In the genomic region with DNA sequence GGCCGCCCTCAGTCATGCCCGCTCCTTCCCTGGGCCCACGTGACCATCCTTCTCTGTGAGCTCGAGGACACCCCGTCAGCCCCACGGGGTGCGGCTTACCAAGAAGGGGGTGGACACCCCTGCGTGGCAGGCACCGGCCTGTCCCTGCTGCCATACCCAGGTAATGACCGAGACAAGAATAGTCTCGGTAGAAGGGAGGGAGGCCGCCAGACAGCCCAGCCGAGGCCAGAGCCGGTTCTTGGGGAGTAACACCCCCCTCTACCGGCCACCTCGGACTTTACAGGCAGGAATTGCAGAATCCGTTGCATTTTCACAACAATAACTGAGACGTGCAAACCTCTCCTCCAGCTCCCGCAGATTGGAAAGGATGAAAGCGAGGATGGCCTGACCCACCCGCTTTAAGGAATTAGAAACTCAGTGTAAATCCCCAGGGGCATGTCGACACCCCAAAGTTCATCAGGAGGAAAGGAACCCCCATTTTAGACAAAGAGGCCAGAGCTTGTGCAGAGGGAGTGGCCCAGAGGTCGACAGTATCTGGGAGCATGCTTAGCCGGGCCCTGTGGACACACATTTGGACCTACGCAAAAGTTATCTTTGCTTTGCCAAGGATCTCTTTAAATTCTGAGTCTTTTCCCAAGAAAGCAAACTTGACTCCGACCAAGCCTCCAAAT, we compare ENCODE assay signal across 8 cellular contexts.
DNase-seq lines count a peak whose midpoint lies in the region; ATAC-seq, FAIRE-seq and TF ChIP-seq lines count a peak whose summit lies in the region.

No MANE protein-coding gene starts in this region.

- 33 to 39% methylated on average over 9 to 26 of the region's 26 CpGs for WGBS in thyroid gland, 2 donors

- intact Hi-C loops in endothelial cell of umbilical vein (cut with micrococcal nuclease) (loop anchor here (1.0 to 10.0 kb wide), 4 partner anchors 123 to 332 kb away; no protein-coding TSS in a partner anchor), thyroid gland (cut with DNase I) (loop anchor here (10.0 kb wide), 1 partner anchor 151 kb away; no protein-coding TSS in a partner anchor)

- no peak overlapping the region for H2AFZ ChIP-seq in endothelial cell of umbilical vein (ENCODE audit: low read depth, low read length)

- no TSS peak for BruUV-seq in endothelial cell of umbilical vein (replicated peaks; lab: Mats Ljungman, UMichigan)

- H3K9me3 ChIP-seq in endothelial cell of umbilical vein (replicated peaks; ENCODE audit: control insufficient read depth, insufficient read depth, low read length) (no peaks in the 10 kb centered on the region), thyroid gland (no peaks in the 10 kb centered on the region)

- H3K36me3 ChIP-seq in endothelial cell of umbilical vein (ENCODE audit: control insufficient read depth in 2 of 2, extremely low read depth in 1 of 2, insufficient read depth in 2 of 2, low read length in 2 of 2) (no peaks in the 10 kb centered on the region), thyroid gland (no peaks in the 10 kb centered on the region)

- no peaks in the 10 kb centered on the region for H4K20me1 ChIP-seq in endothelial cell of umbilical vein (replicated peaks; ENCODE audit: control insufficient read depth, extremely low read depth, insufficient read depth, low read length)

- H3K79me2 ChIP-seq in endothelial cell of umbilical vein (ENCODE audit: control insufficient read depth, insufficient read depth, low read length), result no peaks in the 10 kb centered on the region

- TF ChIP-seq POLR2A in GM12892 (IDR thresholded peaks at IDR 0.05; ENCODE audit: low read depth, low read length) (no peak), endothelial cell of umbilical vein (IDR thresholded peaks at IDR 0.05; ENCODE audit: low read depth, low read length) (no peak), thyroid gland (IDR thresholded peaks at IDR 0.05) (no peak)

- dilution Hi-C loops in endothelial cell of umbilical vein (cut with MboI; ENCODE audit: extremely low pct_ligation_motif_present, low sequenced_read_pairs), result no loop called here

- FAIRE-seq in GM12892 (lab: Jason Lieb, UNC) (peak; percentile 65), endothelial cell of umbilical vein (lab: Jason Lieb, UNC) (peak; percentile 85)

- ATAC-seq in GM18873 (IDR thresholded peaks at IDR 0.05; ENCODE audit: low FRiP score, unreplicated experiment) (no peak), HG03520 (IDR thresholded peaks at IDR 0.05; ENCODE audit: unreplicated experiment) (no peak)

- H3K4me1 ChIP-seq in endothelial cell of umbilical vein (ENCODE audit: control insufficient read depth, extremely low read depth, insufficient read depth, low read length) (no peaks in the 10 kb centered on the region), thyroid gland (peaks cover 31 to 58% of the 10 kb centered on the region in 2 donors)

- TF ChIP-seq CTCF in endothelial cell of umbilical vein (IDR thresholded peaks at IDR 0.05; ENCODE audit: extremely low read depth in 1 of 2, insufficient read depth in 1 of 2, low read depth in 1 of 2, low read length in 2 of 2) (peak; percentile 71 to 75), thyroid gland (IDR thresholded peaks at IDR 0.05) (peak; percentile 75 to 94 (median 81))

- no peak overlapping the region for H3K4me2 ChIP-seq in endothelial cell of umbilical vein (ENCODE audit: insufficient read depth, low read length)

- DNase-seq in GM12892 (ENCODE audit: insufficient read length) (peak; percentile 57), M059J (ENCODE audit: low read depth) (peak; percentile 28), endothelial cell of umbilical vein (ENCODE audit: low read depth, low spot score) (peak; percentile 43), mucosa of gallbladder (ENCODE audit: low spot score) (peak; percentile 79), thyroid gland (peak; percentile 74 to 83)
- peak; percentile 70 for DNase-seq in activated CD4-positive, alpha-beta T cell treated with anti-CD3 and anti-CD28 coated beads for 48 hours

- CTCF ChIA-PET in endothelial cell of umbilical vein (lab: Charles Lee), result interaction anchor here (0.6 to 1.9 kb wide), 20 partner anchors 10 to 410 kb away, joined by 3 to 37 read pairs (median 4); no protein-coding TSS in a partner anchor

- H3K9ac ChIP-seq in endothelial cell of umbilical vein (replicated peaks; ENCODE audit: extremely low read depth, insufficient read depth, low read length), result no peak overlapping the region

- H3K27ac ChIP-seq in endothelial cell of umbilical vein (ENCODE audit: insufficient read depth, low read depth, low read length) (no peak overlapping the region), thyroid gland (peak overlapping the region in 1 of 3 donors; percentile 33)

- H3K4me3 ChIP-seq in endothelial cell of umbilical vein (replicated peaks in 1 of 3; ENCODE audit: insufficient read depth in 1 of 3, low read depth in 1 of 3, low read length in 3 of 3), result no peak overlapping the region
- H3K4me3 ChIP-seq in thyroid gland (replicated peaks in 1 of 3), result no peak overlapping the region

- POLR2A ChIA-PET in endothelial cell of umbilical vein (lab: Charles Lee), result no interaction called here

- H3K9me1 ChIP-seq in endothelial cell of umbilical vein (replicated peaks; ENCODE audit: control insufficient read depth, extremely low read depth, insufficient read depth, low read length), result no peaks in the 10 kb centered on the region

- H3K27me3 ChIP-seq in endothelial cell of umbilical vein (ENCODE audit: control insufficient read depth in 2 of 2, insufficient read depth in 2 of 2, low read length in 2 of 2) (peaks cover 9 to 12% of the 10 kb centered on the region in 2 experiments), thyroid gland (no peaks in the 10 kb centered on the region)

TF ChIP-seq in endothelial cell of umbilical vein, 7 proteins besides CTCF, POLR2A, EP300 and RAD21:
- TF ChIP-seq, protein P1, sequence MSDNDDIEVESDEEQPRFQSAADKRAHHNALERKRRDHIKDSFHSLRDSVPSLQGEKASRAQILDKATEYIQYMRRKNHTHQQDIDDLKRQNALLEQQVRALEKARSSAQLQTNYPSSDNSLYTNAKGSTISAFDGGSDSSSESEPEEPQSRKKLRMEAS (IDR thresholded peaks at IDR 0.05; ENCODE audit: insufficient read depth, insufficient read length), result no peak
- TF ChIP-seq EZH2 (IDR thresholded peaks at IDR 0.05; ENCODE audit: borderline replicate concordance, low read depth, low read length, severe bottlenecking) (no peak), MYC (IDR thresholded peaks at IDR 0.05; ENCODE audit: low read depth, low read length) (no peak), FOS (IDR thresholded peaks at IDR 0.05; ENCODE audit: borderline replicate concordance, insufficient read depth, low read length) (no peak), POLR2AphosphoS5 (IDR thresholded peaks at IDR 0.05; ENCODE audit: insufficient read depth, low read depth, low read length) (no peak), JUN (IDR thresholded peaks at IDR 0.05; ENCODE audit: borderline replicate concordance, insufficient read depth, insufficient read length, low read depth) (no peak), GATA2 (IDR thresholded peaks at IDR 0.05; ENCODE audit: insufficient read depth, insufficient read length, low read depth, low read length) (no peak)

Comparison
In these comparisons a context has a peak if more than half of its experiments do, and no peak if none do; other contexts are left out.
1. DNase-seq: peak in every context shown above with its lines; median percentile 79 in mucosa of gallbladder; 78 in thyroid gland; 70 in activated CD4-positive, alpha-beta T cell treated with anti-CD3 and anti-CD28 coated beads for 48 hours; 57 in GM12892; 43 in endothelial cell of umbilical vein; 28 in M059J.